Comparison of ENCODE assay signal across 11 cellular contexts in genomic region chr5:137954131-137954879, GRCh38.
DNase-seq lines count a peak whose midpoint lies in the region; ATAC-seq and TF ChIP-seq lines count a peak whose summit lies in the region.
"Had no signal": no experiment of that assay in that cellular context is flagged by ENCODE, and none has a peak within 500 bp of the region (broad histone marks: within the 10 kb centered on the region; RNA-seq: fewer than 3 reads in every experiment).

No MANE protein-coding gene starts in this region.

- no peak overlapping the region for H2AFZ ChIP-seq in trophoblast cell (ENCODE audit: insufficient read depth, low read length, poor library complexity)

- H3K79me2 ChIP-seq in trophoblast cell (ENCODE audit: control insufficient read depth, insufficient read depth, low read length, poor library complexity): no peaks in the 10 kb centered on the region

- in situ Hi-C loops in SK-MEL-5 (cut with HindIII; ENCODE audit: low pct_unique_long_range_greater_than_20kb, low sequenced_read_pairs): no loop called here

- H4K91ac ChIP-seq in trophoblast cell (ENCODE audit: low read depth, low read length): no peak overlapping the region

- H3K4ac ChIP-seq in trophoblast cell (ENCODE audit: low read depth, low read length): no peak overlapping the region

- H4K8ac ChIP-seq in trophoblast cell (ENCODE audit: low read depth, low read length): no peak overlapping the region

- no peaks in the 10 kb centered on the region for H3K27me3 ChIP-seq in CD8-positive, alpha-beta T cell (ENCODE audit: insufficient read depth, low read length)
- no peaks in the 10 kb centered on the region for H3K27me3 ChIP-seq in trophoblast cell (ENCODE audit: insufficient read depth, low read length)

- peaks cover 73% of the 10 kb centered on the region for H3K36me3 Mint-ChIP-seq in CD8-positive, alpha-beta T cell
- H3K36me3 Mint-ChIP-seq in activated CD4-positive, alpha-beta T cell treated with anti-CD3 and anti-CD28 coated beads for 36 hours (ENCODE audit: low read depth): peaks cover 29% of the 10 kb centered on the region

- no peak for DNase-seq in CD8-positive, alpha-beta T cell
- DNase-seq in SK-MEL-5 (ENCODE audit: low read depth, low spot score): peak; percentile 50
- peak; percentile 96 for DNase-seq in fibroblast of pulmonary artery (ENCODE audit: low read depth)
- peak in 1 of 2 donors; percentile 13 for DNase-seq in trophoblast cell
- no peak for DNase-seq in NCI-H526 treated with DMSO at 0.1 percent for 48 hours (lab: John Stamatoyannopoulos, UW)
- DNase-seq in UCSD-AML1 (lab: John Stamatoyannopoulos, UW; ENCODE audit: unreplicated experiment): no peak
- DNase-seq in activated CD4-positive, alpha-beta T cell treated with anti-CD3 and anti-CD28 coated beads for 36 hours: no peak
- DNase-seq: hypothalamus; NCI-H524; stimulated activated CD4-positive, alpha-beta T cell treated with anti-CD3 and anti-CD28 coated beads, Interleukin-4, amount 100 ng/mL, for 24 hours had no signal

- no peaks in the 10 kb centered on the region for H3K9me3 ChIP-seq in CD8-positive, alpha-beta T cell (ENCODE audit: low read length)
- no peaks in the 10 kb centered on the region for H3K9me3 ChIP-seq in trophoblast cell (ENCODE audit: insufficient read depth, low read depth, low read length)

- H2AK5ac ChIP-seq in trophoblast cell (ENCODE audit: low read length): no peak overlapping the region

- H3K9me3 Mint-ChIP-seq in CD8-positive, alpha-beta T cell: no peaks in the 10 kb centered on the region
- H3K9me3 Mint-ChIP-seq in activated CD4-positive, alpha-beta T cell treated with anti-CD3 and anti-CD28 coated beads for 36 hours (ENCODE audit: low read depth): no peaks in the 10 kb centered on the region

- CTCF ChIA-PET in CD8-positive, alpha-beta T cell (lab: Charles Lee): interaction anchor here (1.1 kb wide), 1 partner anchor 115 kb away, joined by 3 read pairs; no protein-coding TSS in a partner anchor
- CTCF ChIA-PET in activated CD4-positive, alpha-beta T cell treated with anti-CD3 and anti-CD28 coated beads for 36 hours (lab: Charles Lee): interaction anchor here (0.6 to 1.4 kb wide), 7 partner anchors 9 to 203 kb away, joined by 3 to 5 read pairs (median 3); no protein-coding TSS in a partner anchor

- intact Hi-C loops in CD8-positive, alpha-beta T cell (cut with DNase I, micrococcal nuclease): no loop called here
- intact Hi-C loops in activated CD4-positive, alpha-beta T cell treated with anti-CD3 and anti-CD28 coated beads for 36 hours (cut with DNase I, micrococcal nuclease): no loop called here

- POLR2A ChIA-PET in CD8-positive, alpha-beta T cell (lab: Charles Lee): no interaction called here
- POLR2A ChIA-PET in activated CD4-positive, alpha-beta T cell treated with anti-CD3 and anti-CD28 coated beads for 36 hours (lab: Charles Lee): interaction anchor here (1.3 kb wide), 1 partner anchor 18 kb away, joined by 5 read pairs; no protein-coding TSS in a partner anchor

- H3K9ac ChIP-seq in trophoblast cell (ENCODE audit: low read length): no peak overlapping the region

- H3K18ac ChIP-seq in trophoblast cell (ENCODE audit: low read length): peak overlapping the region; percentile 51

- peaks cover 41% of the 10 kb centered on the region for H3K36me3 ChIP-seq in CD8-positive, alpha-beta T cell (ENCODE audit: insufficient read depth, low read length)
- H3K36me3 ChIP-seq in trophoblast cell (ENCODE audit: control insufficient read depth in 1 of 2, insufficient read depth in 2 of 2, low read length in 2 of 2): peaks cover 2 to 10% of the 10 kb centered on the region in 2 experiments

- no peak overlapping the region for H4K12ac ChIP-seq in trophoblast cell (ENCODE audit: low read depth, low read length)

- no peak overlapping the region for H3K23ac ChIP-seq in trophoblast cell (ENCODE audit: low read length)

- no peaks in the 10 kb centered on the region for H3K4me1 ChIP-seq in CD8-positive, alpha-beta T cell (ENCODE audit: insufficient read depth, low read length)
- H3K4me1 ChIP-seq in trophoblast cell (ENCODE audit: control insufficient read depth in 1 of 2, insufficient read depth in 2 of 2, low read length in 2 of 2): peaks cover 3 to 4% of the 10 kb centered on the region in 2 experiments

- no peaks in the 10 kb centered on the region for H3K4me1 Mint-ChIP-seq in CD8-positive, alpha-beta T cell (ENCODE audit: low read depth)
- no peaks in the 10 kb centered on the region for H3K4me1 Mint-ChIP-seq in activated CD4-positive, alpha-beta T cell treated with anti-CD3 and anti-CD28 coated beads for 36 hours

- no peak overlapping the region for H3K4me3 ChIP-seq in CD8-positive, alpha-beta T cell (ENCODE audit: low read depth, low read length)
- H3K4me3 ChIP-seq in fibroblast of pulmonary artery (replicated peaks; ENCODE audit: low read depth, low read length): peak overlapping the region; percentile 38
- H3K4me3 ChIP-seq in trophoblast cell (ENCODE audit: low read depth, low read length): no peak overlapping the region

- H3K27me3 Mint-ChIP-seq in CD8-positive, alpha-beta T cell (ENCODE audit: low read depth): no peaks in the 10 kb centered on the region
- no peaks in the 10 kb centered on the region for H3K27me3 Mint-ChIP-seq in activated CD4-positive, alpha-beta T cell treated with anti-CD3 and anti-CD28 coated beads for 36 hours

- H3K4me2 ChIP-seq in trophoblast cell (ENCODE audit: low read length): peak overlapping the region; percentile 12

- no peak for ATAC-seq in CD8-positive, alpha-beta T cell
- no peak for ATAC-seq in activated CD4-positive, alpha-beta T cell treated with anti-CD3 and anti-CD28 coated beads for 36 hours
- no peak for ATAC-seq in GM19463 (IDR thresholded peaks at IDR 0.05; ENCODE audit: unreplicated experiment)

- H3K27ac ChIP-seq in CD8-positive, alpha-beta T cell (ENCODE audit: low read depth, low read length): no peak overlapping the region
- H3K27ac ChIP-seq in trophoblast cell (ENCODE audit: low read depth, low read length): peak overlapping the region; percentile 74

- H2BK5ac ChIP-seq in trophoblast cell (ENCODE audit: low read depth, low read length, poor library complexity): peak overlapping the region; percentile 46

- H2BK120ac ChIP-seq in trophoblast cell (ENCODE audit: insufficient read depth, low read length, poor library complexity): no peak overlapping the region

- peaks cover 3% of the 10 kb centered on the region for H3K79me1 ChIP-seq in trophoblast cell (ENCODE audit: low read length)

- no peak overlapping the region for H3K4me3 Mint-ChIP-seq in CD8-positive, alpha-beta T cell
- H3K4me3 Mint-ChIP-seq in activated CD4-positive, alpha-beta T cell treated with anti-CD3 and anti-CD28 coated beads for 36 hours: no peak overlapping the region

- H2BK12ac ChIP-seq in trophoblast cell (ENCODE audit: low read length): peak overlapping the region; percentile 17

- WGBS in trophoblast cell (ENCODE audit: extremely low coverage, insufficient coverage, insufficient read length): no CpG with 5 or more reads among the region's 9 CpGs

- peak overlapping the region; percentile 37 for H3K27ac Mint-ChIP-seq in CD8-positive, alpha-beta T cell
- H3K27ac Mint-ChIP-seq in activated CD4-positive, alpha-beta T cell treated with anti-CD3 and anti-CD28 coated beads for 36 hours: no peak overlapping the region

- no peak for TF ChIP-seq CTCF in CD8-positive, alpha-beta T cell (IDR thresholded peaks at IDR 0.05)
- TF ChIP-seq CTCF in fibroblast of pulmonary artery (IDR thresholded peaks at IDR 0.05; ENCODE audit: low read length, missing control alignments): no peak

- H3K14ac ChIP-seq in trophoblast cell (ENCODE audit: low read length): no peak overlapping the region

Comparison
In these comparisons a context has a peak if more than half of its experiments do, and no peak if none do; other contexts are left out.
1. DNase-seq: peak in SK-MEL-5 (single experiment) and fibroblast of pulmonary artery (single experiment); none in CD8-positive, alpha-beta T cell (0 of 7), NCI-H526 treated with DMSO at 0.1 percent for 48 hours (single experiment), UCSD-AML1 (single experiment) and activated CD4-positive, alpha-beta T cell treated with anti-CD3 and anti-CD28 coated beads for 36 hours (single experiment).